ENCODE assay signal across 16 cellular contexts in genomic region chr4:139599594-139600374, GRCh38. TPM values are rescaled to one million over a fixed set of nuclear protein-coding genes. Genes with fewer than 3 reads are reported as not detected.
A peak's percentile ranks its signal among the peaks of the same experiment; 100 is the strongest.
DNase-seq lines count a peak whose midpoint lies in the region; ATAC-seq lines count a peak whose summit lies in the region.
"Had no signal": no experiment of that assay in that cellular context is flagged by ENCODE, and none has a peak within 500 bp of the region (broad histone marks: within the 10 kb centered on the region; RNA-seq: fewer than 3 reads in every experiment).

No MANE protein-coding gene starts in this region.

- no peak for ATAC-seq in HG02798 (IDR thresholded peaks at IDR 0.05; ENCODE audit: poor library complexity, unreplicated experiment)
- ATAC-seq: left lobe of liver, natural killer cell had no signal

- peak; percentile 4 for DNase-seq in COR-L47 (lab: John Stamatoyannopoulos, UW)
- DNase-seq in HT1080 (ENCODE audit: low read depth), result peak; percentile 86
- DNase-seq in RPMI7951 (ENCODE audit: low read depth), result peak; percentile 23
- DNase-seq in fibroblast of gingiva (ENCODE audit: low read depth), result peak; percentile 48
- DNase-seq in hypothalamus (lab: John Stamatoyannopoulos, UW), result no peak
- DNase-seq in cortex of kidney (lab: John Stamatoyannopoulos, UW), result no peak
- no peak for DNase-seq in medulla oblongata (ENCODE audit: extremely low spot score)
- DNase-seq: activated effector memory CD4-positive, alpha-beta T cell treated with anti-CD3 and anti-CD28 coated beads, Interleukin-2, amount 50 U/mL, for 16 hours; H9; MM.1S; natural killer cell; RPMI8226; stimulated activated CD4-positive, alpha-beta T cell treated with anti-CD3 and anti-CD28 coated beads, Interleukin-4, amount 100 ng/mL, for 4 hours; upper lobe of left lung had no signal

RNA-seq across cellular contexts. Expression of gene SETD7, which starts 43.8 kb away (rescaled TPM):
- total RNA-seq in HT1080 (2014; rRNA removed; shearing (Covaris generic)), result 42.2 and 45.2 TPM in 2 replicates
- 26.0 and 33.2 TPM in 2 replicates for polyA plus RNA-seq in HT1080 (2015; cell fraction: cytosol; rRNA removed)
- 19.7 and 20.2 TPM in 2 replicates for polyA plus RNA-seq in HT1080 (2015; cell fraction: nucleus; rRNA removed)
- total RNA-seq in RPMI7951 (2014; rRNA removed; shearing (Covaris generic)), result 23.3 and 23.8 TPM in 2 replicates

Comparison
In these comparisons a context has a peak if more than half of its experiments do, and no peak if none do; other contexts are left out.
1. DNase-seq: peak in COR-L47 (single experiment), HT1080 (single experiment), RPMI7951 (single experiment) and fibroblast of gingiva (single experiment); none in hypothalamus (0 of 51), cortex of kidney (single experiment) and medulla oblongata (single experiment).